27 cellular contexts compared by ENCODE assay signal in the genomic region with DNA sequence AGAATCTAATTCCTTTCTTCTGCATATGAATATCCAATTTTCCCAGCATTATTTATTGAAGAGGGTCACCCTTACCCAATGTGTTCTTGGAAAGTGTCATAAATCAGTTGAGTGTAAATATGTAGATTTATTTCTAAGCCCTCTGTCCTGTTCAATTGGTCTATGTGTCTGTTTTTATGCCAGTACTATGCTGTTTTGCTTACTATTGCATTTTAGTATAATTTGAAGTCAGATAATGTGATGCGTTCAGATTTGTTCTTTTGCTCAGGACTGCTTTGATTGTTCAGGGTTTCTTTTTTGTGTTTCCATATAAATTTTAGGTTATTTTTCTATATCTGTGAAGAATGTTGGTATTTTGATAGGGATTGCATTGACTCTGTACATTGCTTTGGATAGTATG.
"Had no signal": no experiment of that assay in that cellular context is flagged by ENCODE, and none has a peak within 500 bp of the region (broad histone marks: within the 10 kb centered on the region; RNA-seq: fewer than 3 reads in every experiment).

No MANE protein-coding gene starts in this region.

- H3K9me3 ChIP-seq: stomach, suprapubic skin, testis, thoracic aorta, thyroid gland, tibial artery, tibial nerve, transverse colon, upper lobe of left lung, upper lobe of right lung, uterus, vagina had no signal

- DNase-seq: stimulated activated CD4-positive, alpha-beta T cell treated with anti-CD3 and anti-CD28 coated beads, Interleukin-2, amount 100 ng/mL, for 48 hours; stimulated activated CD4-positive, alpha-beta T cell treated with anti-CD3 and anti-CD28 coated beads, Interleukin-4, amount 100 ng/mL, for 1 hour; stimulated activated CD4-positive, alpha-beta T cell treated with anti-CD3 and anti-CD28 coated beads, Interleukin-4, amount 100 ng/mL, for 24 hours; stimulated activated CD4-positive, alpha-beta T cell treated with anti-CD3 and anti-CD28 coated beads, Interleukin-4, amount 100 ng/mL, for 4 hours; stimulated activated CD8-positive, alpha-beta memory T cell treated with anti-CD3 and anti-CD28 coated beads, Interleukin-4, amount 100 ng/mL, for 48 hours; stimulated activated naive B cell treated with anti-CD40 and anti-IgM and Interleukin-4, amounts not matched to agents 10 μg/mL and 1 μg/mL and 100 μg/mL, for 72 hours; stimulated activated naive CD4-positive, alpha-beta T cell; stimulated activated naive CD4-positive, alpha-beta T cell treated with Interleukin-2 at 50 U/mL for 16 hours; stimulated activated naive CD8-positive, alpha-beta T cell treated with anti-CD3 and anti-CD28 coated beads, Interleukin-15, amount 100 ng/mL, for 72 hours; stimulated activated naive CD8-positive, alpha-beta T cell treated with anti-CD3 and anti-CD28 coated beads, Interleukin-15, Interleukin-2, amounts not matched to agents 100 U/mL and 50 U/mL, for 24 hours; stomach; substantia nigra; testis; thyroid gland; tibial artery; transverse colon; trophoblast cell; upper lobe of left lung; upper lobe of right lung; uterus had no signal

- ATAC-seq: stimulated activated effector memory CD8-positive, alpha-beta T cell treated with anti-CD3 and anti-CD28 coated beads, Interleukin-12 subunit alpha, Interleukin-12 subunit beta, amount 100 ng/mL, for 72 hours; stimulated activated memory B cell treated with anti-CD40 and anti-IgM and Interleukin-4, amounts not matched to agents 10 μg/mL and 1 μg/mL and 100 μg/mL, for 72 hours; stimulated activated naive B cell treated with anti-CD40 and anti-IgM and Interleukin-4, amounts not matched to agents 10 μg/mL and 1 μg/mL and 100 μg/mL, for 72 hours; stimulated activated naive CD8-positive, alpha-beta T cell treated with anti-CD3 and anti-CD28 coated beads, Interleukin-15, amount 100 ng/mL, for 72 hours; stimulated activated naive CD8-positive, alpha-beta T cell treated with anti-CD3 and anti-CD28 coated beads, Interleukin-15, Interleukin-2, amounts not matched to agents 100 U/mL and 50 U/mL, for 24 hours; upper lobe of right lung had no signal

- H3K27ac ChIP-seq: stomach, suprapubic skin, testis, thoracic aorta, thyroid gland, tibial artery, tibial nerve, transverse colon, upper lobe of left lung, upper lobe of right lung, uterus, vagina had no signal

- H3K4me3 ChIP-seq: stomach, suprapubic skin, testis, thoracic aorta, thyroid gland, tibial artery, tibial nerve, transverse colon, upper lobe of left lung, upper lobe of right lung, uterus, vagina had no signal

- H3K27me3 ChIP-seq: stomach, suprapubic skin, testis, thyroid gland, tibial artery, tibial nerve, transverse colon, upper lobe of left lung, upper lobe of right lung, uterus, vagina had no signal

- FAIRE-seq: urothelium cell line had no signal

- H3K36me3 ChIP-seq: stomach, suprapubic skin, thoracic aorta, thyroid gland, tibial artery, tibial nerve, transverse colon, upper lobe of left lung, upper lobe of right lung, uterus, vagina had no signal

- H3K4me1 ChIP-seq: stomach, suprapubic skin, testis, thyroid gland, tibial artery, tibial nerve, transverse colon, upper lobe of left lung, upper lobe of right lung, uterus, vagina had no signal
